In genomic region chr3:48561045-48561736, GRCh38 we compare ENCODE assay signal across 10 cellular contexts. TPM values are rescaled to one million over a fixed set of nuclear protein-coding genes. Genes with fewer than 3 reads are reported as not detected.
DNase-seq lines count a peak whose midpoint lies in the region; ATAC-seq and TF ChIP-seq lines count a peak whose summit lies in the region.
"Had no signal": no experiment of that assay in that cellular context is flagged by ENCODE, and none has a peak within 500 bp of the region (broad histone marks: within the 10 kb centered on the region; RNA-seq: fewer than 3 reads in every experiment).

No MANE protein-coding gene starts in this region.

- TF ChIP-seq CTCF in AG04450 (IDR thresholded peaks at IDR 0.05; ENCODE audit: low read depth, low read length) (peak; percentile 56), A673 (conservative IDR thresholded peaks at IDR 0.05; ENCODE audit: low read depth, low read length) (no peak)

- peaks cover 9% of the 10 kb centered on the region for H3K4me1 ChIP-seq in A673 (ENCODE audit: insufficient read depth, low read length, poor library complexity, severe bottlenecking)

- no peak for DNase-seq in AG04450 (ENCODE audit: low read depth, low spot score)
- peak; percentile 90 for DNase-seq in HT1080 (ENCODE audit: low read depth)
- DNase-seq in activated naive CD8-positive, alpha-beta T cell treated with anti-CD3 and anti-CD28 coated beads, Interleukin-2, amount 50 U/mL, for 24 hours = peak; percentile 21
- peak in 26 of 51 donors; percentile 11 to 59 (median 24) for DNase-seq in hypothalamus (lab: John Stamatoyannopoulos, UW)
- peak; percentile 46 for DNase-seq in stimulated activated CD8-positive, alpha-beta memory T cell treated with anti-CD3 and anti-CD28 coated beads, Interleukin-4, amount 100 ng/mL, for 48 hours
- no peak for DNase-seq in NCI-H2107 treated with DMSO at 0.1 percent for 48 hours (lab: John Stamatoyannopoulos, UW; ENCODE audit: unreplicated experiment)
- no peak for DNase-seq in A673 (ENCODE audit: low spot score)
- no peak for DNase-seq in activated CD4-positive, alpha-beta T cell treated with anti-CD3 and anti-CD28 coated beads, Interleukin-2, amount 50 U/mL, for 1 hour

- BruUV-seq in A673 (replicated peaks; lab: Mats Ljungman, UMichigan) = no TSS peak

- H3K36me3 ChIP-seq in A673 (ENCODE audit: insufficient read depth, low read length, poor library complexity, severe bottlenecking) = no peaks in the 10 kb centered on the region

- ATAC-seq in activated naive CD8-positive, alpha-beta T cell treated with anti-CD3 and anti-CD28 coated beads, Interleukin-2, amount 50 U/mL, for 24 hours = no peak

- H3K9me3 ChIP-seq in AG04450 (ENCODE audit: control insufficient read depth, insufficient read depth, low read length) (no peaks in the 10 kb centered on the region), A673 (ENCODE audit: low read depth, low read length, poor library complexity, severe bottlenecking) (no peaks in the 10 kb centered on the region)

- H3K27me3 Mint-ChIP-seq in activated naive CD8-positive, alpha-beta T cell treated with anti-CD3 and anti-CD28 coated beads, Interleukin-2, amount 50 U/mL, for 24 hours = peaks cover 2% of the 10 kb centered on the region
- H3K27me3 Mint-ChIP-seq: activated naive CD4-positive, alpha-beta T cell treated with anti-CD3 and anti-CD28 coated beads, Interleukin-2, amount 50 U/mL, for 24 hours had no signal

- H3K36me3 Mint-ChIP-seq in activated naive CD8-positive, alpha-beta T cell treated with anti-CD3 and anti-CD28 coated beads, Interleukin-2, amount 50 U/mL, for 24 hours (ENCODE audit: low read depth) = peaks cover 2% of the 10 kb centered on the region
- H3K36me3 Mint-ChIP-seq: activated naive CD4-positive, alpha-beta T cell treated with anti-CD3 and anti-CD28 coated beads, Interleukin-2, amount 50 U/mL, for 24 hours had no signal

- intact Hi-C loops in A673 (cut with micrococcal nuclease; ENCODE audit: unreplicated experiment) = no loop called here

- H3K4me3 ChIP-seq in AG04450 (ENCODE audit: low read depth, low read length) = peak overlapping the region; percentile 43
- H3K4me3 ChIP-seq in A673 (ENCODE audit: low read depth, low read length, poor library complexity, severe bottlenecking) = no peak overlapping the region

- H3K27me3 ChIP-seq in AG04450 (ENCODE audit: control insufficient read depth, insufficient read depth, low read length) (no peaks in the 10 kb centered on the region), A673 (replicated peaks; ENCODE audit: insufficient read depth, low read depth, low read length, poor library complexity) (no peaks in the 10 kb centered on the region)

- H3K27ac Mint-ChIP-seq in activated naive CD8-positive, alpha-beta T cell treated with anti-CD3 and anti-CD28 coated beads, Interleukin-2, amount 50 U/mL, for 24 hours = no peak overlapping the region
- H3K27ac Mint-ChIP-seq: activated naive CD4-positive, alpha-beta T cell treated with anti-CD3 and anti-CD28 coated beads, Interleukin-2, amount 50 U/mL, for 24 hours had no signal

- H3K9me3 Mint-ChIP-seq in activated naive CD8-positive, alpha-beta T cell treated with anti-CD3 and anti-CD28 coated beads, Interleukin-2, amount 50 U/mL, for 24 hours = no peaks in the 10 kb centered on the region
- H3K9me3 Mint-ChIP-seq: activated naive CD4-positive, alpha-beta T cell treated with anti-CD3 and anti-CD28 coated beads, Interleukin-2, amount 50 U/mL, for 24 hours had no signal

- H3K27ac ChIP-seq in AG04450 (ENCODE audit: low read depth, low read length) = peak overlapping the region; percentile 80
- no peak overlapping the region for H3K27ac ChIP-seq in A673 (ENCODE audit: low read depth, low read length, poor library complexity, severe bottlenecking)

- no peak overlapping the region for H3K4me3 Mint-ChIP-seq in activated naive CD8-positive, alpha-beta T cell treated with anti-CD3 and anti-CD28 coated beads, Interleukin-2, amount 50 U/mL, for 24 hours
- H3K4me3 Mint-ChIP-seq: activated naive CD4-positive, alpha-beta T cell treated with anti-CD3 and anti-CD28 coated beads, Interleukin-2, amount 50 U/mL, for 24 hours had no signal

- CTCF ChIA-PET in AG04450 (lab: Charles Lee) = interaction anchor here (0.5 to 2.5 kb wide), 8 partner anchors 11 to 391 kb away, joined by 3 to 12 read pairs (median 4); no protein-coding TSS in a partner anchor
- CTCF ChIA-PET in A673 (lab: Charles Lee) = no interaction called here

- H3K4me1 Mint-ChIP-seq in activated naive CD8-positive, alpha-beta T cell treated with anti-CD3 and anti-CD28 coated beads, Interleukin-2, amount 50 U/mL, for 24 hours = peaks cover 39% of the 10 kb centered on the region

- POLR2A ChIA-PET in AG04450 (lab: Yijun Ruan, JAX) (interaction anchor here (0.6 to 1.9 kb wide), 8 partner anchors 10 to 102 kb away, joined by 3 to 6 read pairs (median 4); partner anchors contain the start of genes CELSR3 and SLC26A6), A673 (lab: Charles Lee; ENCODE audit: low non-redundant PET) (no interaction called here)

RNA-seq across cellular contexts. Expression of gene UCN2, which starts 2.4 kb away (rescaled TPM):
- 1.2 and 2.2 TPM in 2 replicates for polyA plus RNA-seq in AG04450 (2011; rRNA removed)
- polyA minus RNA-seq in AG04450 (2011; rRNA and poly(A)+ RNA removed) = 1.3 and 1.7 TPM in 2 replicates
- total RNA-seq in HT1080 (2014; rRNA removed; shearing (Covaris generic)) = 20.4 and 21.4 TPM in 2 replicates
- polyA plus RNA-seq in HT1080 (2015; cell fraction: cytosol; rRNA removed) = 13.1 and 17.4 TPM in 2 replicates
- polyA plus RNA-seq in HT1080 (2015; cell fraction: nucleus; rRNA removed) = 19.0 and 19.7 TPM in 2 replicates
- total RNA-seq in A673 (2021) = 0.49 and 0.81 TPM in 2 replicates
- total RNA-seq: subcutaneous adipose tissue had no signal

RNA-seq across cellular contexts. Expression of gene PFKFB4, which starts 4.6 kb away (rescaled TPM):
- 6.1 and 7.2 TPM in 2 replicates for polyA plus RNA-seq in AG04450 (2011; rRNA removed)
- polyA minus RNA-seq in AG04450 (2011; rRNA and poly(A)+ RNA removed) = 8.3 and 11.0 TPM in 2 replicates
- total RNA-seq in HT1080 (2014; rRNA removed; shearing (Covaris generic)) = 23.8 and 27.2 TPM in 2 replicates
- 24.0 and 27.7 TPM in 2 replicates for polyA plus RNA-seq in HT1080 (2015; cell fraction: cytosol; rRNA removed)
- 63.5 and 71.0 TPM in 2 replicates for polyA plus RNA-seq in HT1080 (2015; cell fraction: nucleus; rRNA removed)
- 5.0 and 7.2 TPM in 2 replicates for total RNA-seq in A673 (2021)

RNA-seq across cellular contexts. Expression of gene COL7A1, which starts 33.9 kb away (rescaled TPM):
- 19.8 and 25.8 TPM in 2 replicates for polyA plus RNA-seq in AG04450 (2011; rRNA removed)
- 20.9 and 32.6 TPM in 2 replicates for polyA minus RNA-seq in AG04450 (2011; rRNA and poly(A)+ RNA removed)
- 3.1 and 4.2 TPM in 2 replicates for total RNA-seq in HT1080 (2014; rRNA removed; shearing (Covaris generic))
- polyA plus RNA-seq in HT1080 (2015; cell fraction: cytosol; rRNA removed) = 1.7 and 1.8 TPM in 2 replicates
- 31.2 and 41.6 TPM in 2 replicates for polyA plus RNA-seq in HT1080 (2015; cell fraction: nucleus; rRNA removed)
- total RNA-seq in A673 (2021) = 16.4 and 24.8 TPM in 2 replicates

RNA-seq across cellular contexts. Expression of gene UQCRC1, which starts 48.3 kb away (rescaled TPM):
- polyA plus RNA-seq in AG04450 (2011; rRNA removed) = 379 and 468 TPM in 2 replicates
- polyA minus RNA-seq in AG04450 (2011; rRNA and poly(A)+ RNA removed) = 611 and 892 TPM in 2 replicates
- total RNA-seq in HT1080 (2014; rRNA removed; shearing (Covaris generic)) = 359 and 364 TPM in 2 replicates
- 240 and 248 TPM in 2 replicates for polyA plus RNA-seq in HT1080 (2015; cell fraction: cytosol; rRNA removed)
- 229 and 282 TPM in 2 replicates for polyA plus RNA-seq in HT1080 (2015; cell fraction: nucleus; rRNA removed)
- total RNA-seq in A673 (2021) = 189 and 215 TPM in 2 replicates

RNA-seq across cellular contexts. Expression of gene SHISA5, which starts 57.2 kb away (rescaled TPM):
- 124 and 151 TPM in 2 replicates for polyA plus RNA-seq in AG04450 (2011; rRNA removed)
- polyA minus RNA-seq in AG04450 (2011; rRNA and poly(A)+ RNA removed) = 131 and 171 TPM in 2 replicates
- total RNA-seq in HT1080 (2014; rRNA removed; shearing (Covaris generic)) = 171 and 206 TPM in 2 replicates
- polyA plus RNA-seq in HT1080 (2015; cell fraction: cytosol; rRNA removed) = 198 and 203 TPM in 2 replicates
- 77.5 and 80.7 TPM in 2 replicates for polyA plus RNA-seq in HT1080 (2015; cell fraction: nucleus; rRNA removed)
- 61.8 and 63.5 TPM in 2 replicates for total RNA-seq in A673 (2021)

Comparison
In these comparisons a context has a peak if more than half of its experiments do, and no peak if none do; other contexts are left out.
1. DNase-seq: peak in HT1080 (single experiment), activated naive CD8-positive, alpha-beta T cell treated with anti-CD3 and anti-CD28 coated beads, Interleukin-2, amount 50 U/mL, for 24 hours (single experiment), hypothalamus (26 of 51) and stimulated activated CD8-positive, alpha-beta memory T cell treated with anti-CD3 and anti-CD28 coated beads, Interleukin-4, amount 100 ng/mL, for 48 hours (single experiment); none in AG04450 (single experiment), NCI-H2107 treated with DMSO at 0.1 percent for 48 hours (single experiment), A673 (single experiment) and activated CD4-positive, alpha-beta T cell treated with anti-CD3 and anti-CD28 coated beads, Interleukin-2, amount 50 U/mL, for 1 hour (single experiment).
2. RNA of gene UCN2, which starts 2.4 kb away (total RNA-seq): 20.4 to 21.4 TPM in HT1080; 0.49 to 0.81 TPM in A673; every median in the first group is over 10 times any median in the second.